Comparison of ENCODE assay signal across 28 cellular contexts in the genomic region with DNA sequence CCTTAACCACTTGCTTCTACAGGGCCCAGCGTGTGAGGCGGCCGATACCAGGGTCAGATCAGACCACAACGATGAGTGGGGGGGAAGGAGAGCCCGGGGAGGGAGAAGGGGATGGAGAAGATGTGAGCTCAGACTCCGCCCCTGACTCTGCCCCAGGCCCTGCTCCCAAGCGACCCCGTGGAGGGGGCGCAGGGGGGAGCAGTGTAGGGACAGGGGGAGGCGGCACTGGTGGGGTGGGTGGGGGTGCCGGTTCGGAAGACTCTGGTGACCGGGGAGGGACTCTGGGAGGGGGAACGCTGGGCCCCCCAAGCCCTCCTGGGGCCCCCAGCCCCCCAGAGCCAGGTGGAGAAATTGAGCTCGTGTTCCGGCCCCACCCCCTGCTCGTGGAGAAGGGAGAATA.
"Had no signal": no experiment of that assay in that cellular context is flagged by ENCODE, and none has a peak within 500 bp of the region (broad histone marks: within the 10 kb centered on the region; RNA-seq: fewer than 3 reads in every experiment).

No MANE protein-coding gene starts in this region.

- H3K27me3 ChIP-seq: adrenal gland, Peyer's patch had no signal

- ATAC-seq: activated T-helper 17 cell treated with anti-CD3 and anti-CD28 coated beads, Interleukin-2, amount 50 U/mL, for 72 hours; T-helper 17 cell had no signal

- H3K4me3 ChIP-seq: adrenal gland, Peyer's patch, SJSA1 had no signal

- H3K9me3 ChIP-seq: adrenal gland, Peyer's patch, SJSA1 had no signal

- H3K27ac ChIP-seq: adrenal gland, Peyer's patch, RWPE1, SJSA1 had no signal

- DNase-seq: activated B cell treated with CpG ODN at 0.5 μM for 24 hours; activated CD4-positive, alpha-beta T cell treated with anti-CD3 and anti-CD28 coated beads for 1 hour; activated CD4-positive, alpha-beta T cell treated with anti-CD3 and anti-CD28 coated beads, Interleukin-2, amount 10 ng/mL, durations not matched to agents 24 days and 14 days; activated CD4-positive, alpha-beta T cell treated with anti-CD3 and anti-CD28 coated beads, Interleukin-2, amount 50 U/mL, for 48 hours; activated naive CD4-positive, alpha-beta T cell treated with anti-CD3 and anti-CD28 coated beads, Interleukin-2, amount 50 U/mL, for 16 hours; activated naive CD8-positive, alpha-beta T cell treated with anti-CD3 and anti-CD28 coated beads, Interleukin-2, amount 10 ng/mL, durations not matched to agents 7 days and 5 days; activated T-cell treated with anti-CD3 and anti-CD28 coated beads for 4 hours; activated T-cell treated with anti-CD3 and anti-CD28 coated beads, Interleukin-2, amount 50 U/mL, for 48 hours; anterior cingulate cortex; cerebellar nuclear complex; Karpas-422; MM.1S; NCI-H1105; NCI-H1436; NCI-H187; NCI-H2081; NCI-H510A treated with DMSO at 0.1 percent for 48 hours; NCI-H69; NK-92 treated with Interleukin-12 subunit alpha and Interleukin-12 subunit beta, amount 100 ng/mL, for 24 hours; OCI-M1; SHP77; T-helper 17 cell; T-helper 9 cell had no signal
